Comparison of ENCODE assay signal across 23 cellular contexts in genomic region chr20:24741673-24742072, GRCh38.
"Had no signal": no experiment of that assay in that cellular context is flagged by ENCODE, and none has a peak within 500 bp of the region (broad histone marks: within the 10 kb centered on the region; RNA-seq: fewer than 3 reads in every experiment).

No MANE protein-coding gene starts in this region.

- H3K27me3 ChIP-seq: foreskin keratinocyte, hepatocyte, neural progenitor cell, pancreas, sigmoid colon, testis, transverse colon had no signal

- DNase-seq: effector memory CD4-positive, alpha-beta T cell; foreskin keratinocyte; kidney; left cardiac atrium; left ventricle myocardium inferior; lower lobe of right lung; mesenchymal stem cell; midbrain; occipital lobe; pancreas; sigmoid colon; stimulated activated CD4-positive, alpha-beta T cell treated with anti-CD3 and anti-CD28 coated beads, Interleukin-2, amount 100 ng/mL, for 24 hours; stimulated activated CD4-positive, alpha-beta T cell treated with anti-CD3 and anti-CD28 coated beads, Interleukin-4, amount 100 ng/mL, for 4 hours; stimulated activated naive B cell treated with anti-CD40 and anti-IgM and Interleukin-4, amounts not matched to agents 10 μg/mL and 1 μg/mL and 100 μg/mL, for 72 hours; stimulated activated naive CD8-positive, alpha-beta T cell treated with anti-CD3 and anti-CD28 coated beads, Interleukin-15, amount 100 ng/mL, for 72 hours; testis; transverse colon had no signal

- ATAC-seq: foreskin keratinocyte; left cardiac atrium; lower lobe of right lung; natural killer cell treated with Interleukin-12 subunit alpha and Interleukin-12 subunit beta and Interleukin-15 and Interleukin-18, amount 100 ng/mL, for 72 hours; pancreas; stimulated activated naive B cell treated with anti-CD40 and anti-IgM and Interleukin-4, amounts not matched to agents 10 μg/mL and 1 μg/mL and 100 μg/mL, for 72 hours; stimulated activated naive CD8-positive, alpha-beta T cell treated with anti-CD3 and anti-CD28 coated beads, Interleukin-15, amount 100 ng/mL, for 72 hours had no signal

- H3K4me3 ChIP-seq: coronary artery, hepatocyte, left ventricle myocardium inferior, lower lobe of right lung, neural progenitor cell, pancreas, sigmoid colon, skin epidermis, testis, transverse colon had no signal

- H3K9me3 ChIP-seq: left ventricle myocardium inferior, lower lobe of right lung, pancreas, sigmoid colon, testis, transverse colon had no signal

- H3K4me1 ChIP-seq: foreskin keratinocyte, left ventricle myocardium inferior, lower lobe of right lung, testis had no signal

- H3K36me3 ChIP-seq: left ventricle myocardium inferior, lower lobe of right lung, neural progenitor cell, pancreas, sigmoid colon, transverse colon had no signal

- H3K27ac ChIP-seq: coronary artery, epithelial cell of prostate, foreskin keratinocyte, hepatocyte, left ventricle myocardium inferior, lower lobe of right lung, neural progenitor cell, pancreas, sigmoid colon, skin epidermis, testis, transverse colon had no signal
